Comparison of ENCODE assay signal across 2 cellular contexts in the genomic region with DNA sequence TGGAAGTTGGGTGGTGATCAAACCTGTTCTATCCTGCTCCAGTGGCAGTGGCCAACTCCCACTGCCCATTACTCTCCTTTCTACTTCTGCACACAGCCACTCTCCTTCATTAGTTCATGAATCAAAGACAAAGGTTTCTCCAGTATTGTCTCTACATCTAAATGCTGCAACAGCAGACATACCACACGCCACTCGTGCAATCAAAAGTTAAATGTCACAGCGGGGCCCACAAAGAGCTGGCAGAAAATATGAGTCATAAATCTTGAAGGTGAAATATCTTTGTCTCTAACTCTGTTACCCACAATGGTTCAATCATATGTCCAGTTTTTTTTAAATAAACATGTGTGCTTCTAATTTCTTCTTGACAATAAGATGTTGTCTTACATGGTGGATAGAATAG.
A peak's percentile ranks its signal among the peaks of the same experiment; 100 is the strongest.
TF ChIP-seq lines count a peak whose summit lies in the region.

No MANE protein-coding gene starts in this region.

TF ChIP-seq in liver, 16 proteins besides CTCF, POLR2A, EP300 and RAD21:
- TF ChIP-seq, protein P1, sequence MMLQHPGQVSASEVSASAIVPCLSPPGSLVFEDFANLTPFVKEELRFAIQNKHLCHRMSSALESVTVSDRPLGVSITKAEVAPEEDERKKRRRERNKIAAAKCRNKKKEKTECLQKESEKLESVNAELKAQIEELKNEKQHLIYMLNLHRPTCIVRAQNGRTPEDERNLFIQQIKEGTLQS (IDR thresholded peaks at IDR 0.05), result no peak
- TF ChIP-seq JUND (IDR thresholded peaks at IDR 0.05) (peak in 1 of 2 donors; percentile 81), TAF1 (conservative IDR thresholded peaks at IDR 0.05) (no peak), ZBTB33 (IDR thresholded peaks at IDR 0.05) (no peak), HNF4G (IDR thresholded peaks at IDR 0.05) (no peak), RXRA (IDR thresholded peaks at IDR 0.05) (no peak), SP1 (IDR thresholded peaks at IDR 0.05) (peak; percentile 8)
TF ChIP-seq in liver: peak in this region for 2.

TF ChIP-seq in HepG2, 621 proteins besides CTCF, POLR2A, EP300 and RAD21:
- TF ChIP-seq ZSCAN9 (CRISPR knock-in tag; IDR thresholded peaks at IDR 0.05; ENCODE audit: borderline replicate concordance) (no peak), MED1 (CRISPR knock-in tag; IDR thresholded peaks at IDR 0.05) (no peak), ARID3A (IDR thresholded peaks at IDR 0.05; ENCODE audit: low read depth, low read length) (no peak), KAT2B (IDR thresholded peaks at IDR 0.05; ENCODE audit: borderline replicate concordance, low read depth, low read length) (no peak), ARHGAP35 (CRISPR knock-in tag; IDR thresholded peaks at IDR 0.05; ENCODE audit: borderline replicate concordance) (no peak), REXO4 (CRISPR knock-in tag; IDR thresholded peaks at IDR 0.05; ENCODE audit: borderline replicate concordance) (no peak), GABPA (IDR thresholded peaks at IDR 0.05; ENCODE audit: low read depth, low read length) (no peak), GABPA (CRISPR knock-in tag; IDR thresholded peaks at IDR 0.05; ENCODE audit: low read depth) (no peak), ZNF737 (CRISPR knock-in tag; IDR thresholded peaks at IDR 0.05; ENCODE audit: borderline replicate concordance) (no peak), ZNF883 (CRISPR knock-in tag; IDR thresholded peaks at IDR 0.05; ENCODE audit: not compliant biosample characterization) (no peak), SIX4 (CRISPR knock-in tag; IDR thresholded peaks at IDR 0.05) (no peak), ZNF83 (CRISPR knock-in tag; IDR thresholded peaks at IDR 0.05; ENCODE audit: borderline replicate concordance) (no peak), HNF4G (IDR thresholded peaks at IDR 0.05; ENCODE audit: borderline replicate concordance, low read depth, low read length) (no peak), HNF4G (CRISPR knock-in tag; IDR thresholded peaks at IDR 0.05; ENCODE audit: borderline replicate concordance, low read depth) (no peak), ZFP62 (CRISPR knock-in tag; IDR thresholded peaks at IDR 0.05) (no peak), ARID4A (CRISPR knock-in tag; IDR thresholded peaks at IDR 0.05; ENCODE audit: borderline replicate concordance) (no peak), ZSCAN20 (CRISPR knock-in tag; IDR thresholded peaks at IDR 0.05; ENCODE audit: borderline replicate concordance) (no peak), THAP8 (CRISPR knock-in tag; IDR thresholded peaks at IDR 0.05; ENCODE audit: borderline replicate concordance) (no peak), PHF5A (CRISPR knock-in tag; IDR thresholded peaks at IDR 0.05; ENCODE audit: low read depth, unreplicated experiment) (no peak), ZFP36L1 (CRISPR knock-in tag; IDR thresholded peaks at IDR 0.05) (no peak)
- TF ChIP-seq, protein P2, sequence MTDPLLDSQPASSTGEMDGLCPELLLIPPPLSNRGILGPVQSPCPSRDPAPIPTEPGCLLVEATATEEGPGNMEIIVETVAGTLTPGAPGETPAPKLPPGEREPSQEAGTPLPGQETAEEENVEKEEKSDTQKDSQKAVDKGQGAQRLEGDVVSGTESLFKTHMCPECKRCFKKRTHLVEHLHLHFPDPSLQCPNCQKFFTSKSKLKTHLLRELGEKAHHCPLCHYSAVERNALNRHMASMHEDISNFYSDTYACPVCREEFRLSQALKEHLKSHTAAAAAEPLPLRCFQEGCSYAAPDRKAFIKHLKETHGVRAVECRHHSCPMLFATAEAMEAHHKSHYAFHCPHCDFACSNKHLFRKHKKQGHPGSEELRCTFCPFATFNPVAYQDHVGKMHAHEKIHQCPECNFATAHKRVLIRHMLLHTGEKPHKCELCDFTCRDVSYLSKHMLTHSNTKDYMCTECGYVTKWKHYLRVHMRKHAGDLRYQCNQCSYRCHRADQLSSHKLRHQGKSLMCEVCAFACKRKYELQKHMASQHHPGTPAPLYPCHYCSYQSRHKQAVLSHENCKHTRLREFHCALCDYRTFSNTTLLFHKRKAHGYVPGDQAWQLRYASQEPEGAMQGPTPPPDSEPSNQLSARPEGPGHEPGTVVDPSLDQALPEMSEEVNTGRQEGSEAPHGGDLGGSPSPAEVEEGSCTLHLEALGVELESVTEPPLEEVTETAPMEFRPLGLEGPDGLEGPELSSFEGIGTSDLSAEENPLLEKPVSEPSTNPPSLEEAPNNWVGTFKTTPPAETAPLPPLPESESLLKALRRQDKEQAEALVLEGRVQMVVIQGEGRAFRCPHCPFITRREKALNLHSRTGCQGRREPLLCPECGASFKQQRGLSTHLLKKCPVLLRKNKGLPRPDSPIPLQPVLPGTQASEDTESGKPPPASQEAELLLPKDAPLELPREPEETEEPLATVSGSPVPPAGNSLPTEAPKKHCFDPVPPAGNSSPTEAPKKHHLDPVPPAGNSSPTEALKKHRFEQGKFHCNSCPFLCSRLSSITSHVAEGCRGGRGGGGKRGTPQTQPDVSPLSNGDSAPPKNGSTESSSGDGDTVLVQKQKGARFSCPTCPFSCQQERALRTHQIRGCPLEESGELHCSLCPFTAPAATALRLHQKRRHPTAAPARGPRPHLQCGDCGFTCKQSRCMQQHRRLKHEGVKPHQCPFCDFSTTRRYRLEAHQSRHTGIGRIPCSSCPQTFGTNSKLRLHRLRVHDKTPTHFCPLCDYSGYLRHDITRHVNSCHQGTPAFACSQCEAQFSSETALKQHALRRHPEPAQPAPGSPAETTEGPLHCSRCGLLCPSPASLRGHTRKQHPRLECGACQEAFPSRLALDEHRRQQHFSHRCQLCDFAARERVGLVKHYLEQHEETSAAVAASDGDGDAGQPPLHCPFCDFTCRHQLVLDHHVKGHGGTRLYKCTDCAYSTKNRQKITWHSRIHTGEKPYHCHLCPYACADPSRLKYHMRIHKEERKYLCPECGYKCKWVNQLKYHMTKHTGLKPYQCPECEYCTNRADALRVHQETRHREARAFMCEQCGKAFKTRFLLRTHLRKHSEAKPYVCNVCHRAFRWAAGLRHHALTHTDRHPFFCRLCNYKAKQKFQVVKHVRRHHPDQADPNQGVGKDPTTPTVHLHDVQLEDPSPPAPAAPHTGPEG (CRISPR knock-in tag; IDR thresholded peaks at IDR 0.05), result no peak
